ENCODE assay signal across 9 cellular contexts in genomic region chr18:36298113-36298701, GRCh38. TPM values are rescaled to one million over a fixed set of nuclear protein-coding genes. Genes with fewer than 3 reads are reported as not detected.
DNase-seq lines count a peak whose midpoint lies in the region; ATAC-seq and TF ChIP-seq lines count a peak whose summit lies in the region.
"Had no signal": no experiment of that assay in that cellular context is flagged by ENCODE, and none has a peak within 500 bp of the region (broad histone marks: within the 10 kb centered on the region; RNA-seq: fewer than 3 reads in every experiment).

No MANE protein-coding gene starts in this region.

- DNase-seq in AG08395 (ENCODE audit: low spot score), result peak; percentile 12
- peak; percentile 49 for DNase-seq in NCI-H2227 treated with DMSO at 0.1 percent for 48 hours (lab: John Stamatoyannopoulos, UW)
- peak; percentile 81 for DNase-seq in esophagus muscularis mucosa (ENCODE audit: extremely low spot score)
- no peak for DNase-seq in HUDEP-2 (lab: John Stamatoyannopoulos, UW; ENCODE audit: unreplicated experiment in 76 of 76)
- DNase-seq in SKM-1 (lab: John Stamatoyannopoulos, UW; ENCODE audit: unreplicated experiment), result no peak
- no peak for DNase-seq in stimulated activated CD4-positive, alpha-beta T cell treated with anti-CD3 and anti-CD28 coated beads, Interleukin-2, amount 100 ng/mL, for 24 hours
- DNase-seq: activated naive CD8-positive, alpha-beta T cell treated with anti-CD3 and anti-CD28 coated beads, Interleukin-2, amount 10 ng/mL, durations not matched to agents 7 days and 5 days had no signal

- H3K4me1 ChIP-seq in esophagus muscularis mucosa (peaks cover 13 to 37% (median 27%) of the 10 kb centered on the region in 4 donors), neuron (ENCODE audit: insufficient read depth, low read length) (peaks cover 17% of the 10 kb centered on the region)

- peaks cover 0 to 10% (median 5%) of the 10 kb centered on the region in 4 donors for H3K27me3 ChIP-seq in esophagus muscularis mucosa
- H3K27me3 ChIP-seq in neuron (ENCODE audit: insufficient read depth, low read length), result no peaks in the 10 kb centered on the region

- H3K4me3 ChIP-seq in esophagus muscularis mucosa, result peak overlapping the region; percentile 70 to 84 (median 80)
- H3K4me3 ChIP-seq in neuron (ENCODE audit: low read length), result peak overlapping the region; percentile 89

- WGBS in esophagus muscularis mucosa, result 2% methylated on average over 31 of the region's 67 CpGs

- TF ChIP-seq EP300 in esophagus muscularis mucosa (IDR thresholded peaks at IDR 0.05), result no peak

- H3K27ac ChIP-seq in esophagus muscularis mucosa (replicated peaks in 1 of 4), result peak overlapping the region; percentile 61 to 87 (median 73)

- H3K9me3 ChIP-seq in esophagus muscularis mucosa, result no peaks in the 10 kb centered on the region
- H3K9me3 ChIP-seq in neuron (ENCODE audit: low read length), result peaks cover 4% of the 10 kb centered on the region

- no peak for TF ChIP-seq CTCF in esophagus muscularis mucosa (IDR thresholded peaks at IDR 0.05)

- peak; percentile 27 for ATAC-seq in GM19397 (IDR thresholded peaks at IDR 0.05; ENCODE audit: unreplicated experiment)

- intact Hi-C loops in esophagus muscularis mucosa (cut with DNase I), result loop anchor here (5.0 to 10.0 kb wide), 3 partner anchors 117 to 459 kb away; no protein-coding TSS in a partner anchor

- H3K36me3 ChIP-seq in esophagus muscularis mucosa (no peaks in the 10 kb centered on the region), neuron (ENCODE audit: insufficient read depth, low read length) (no peaks in the 10 kb centered on the region)

- peak overlapping the region; percentile 62 for H2AFZ ChIP-seq in neuron (ENCODE audit: low read depth, low read length)

- TF ChIP-seq POLR2A in esophagus muscularis mucosa (IDR thresholded peaks at IDR 0.05; ENCODE audit: low read depth), result no peak

RNA-seq across cellular contexts. Expression of gene FHOD3, which starts 0.7 kb away (rescaled TPM):
- total RNA-seq in esophagus muscularis mucosa, result 10 to 100 TPM; 24.1 to 51.4 (median 33.8) TPM
- total RNA-seq: activated naive CD8-positive, alpha-beta T cell treated with anti-CD3 and anti-CD28 coated beads, Interleukin-2, amount 10 ng/mL, durations not matched to agents 7 days and 5 days had no signal

Comparison
In these comparisons a context has a peak if more than half of its experiments do, and no peak if none do; other contexts are left out.
1. DNase-seq: peak in AG08395 (single experiment), NCI-H2227 treated with DMSO at 0.1 percent for 48 hours (single experiment) and esophagus muscularis mucosa (single experiment); none in HUDEP-2 (0 of 76), SKM-1 (single experiment) and stimulated activated CD4-positive, alpha-beta T cell treated with anti-CD3 and anti-CD28 coated beads, Interleukin-2, amount 100 ng/mL, for 24 hours (0 of 2).